Comparison of ENCODE assay signal across 2 cellular contexts in genomic region chr11:1202154-1202775, GRCh38.
TF ChIP-seq lines count a peak whose summit lies in the region.

No MANE protein-coding gene starts in this region.

TF ChIP-seq in A549, 52 proteins besides CTCF, POLR2A, EP300 and RAD21:
- TF ChIP-seq RARB (CRISPR knock-in tag; IDR thresholded peaks at IDR 0.05) (no peak), ELK1 (IDR thresholded peaks at IDR 0.05; ENCODE audit: low read depth, low read length) (no peak), NR3C1 (IDR thresholded peaks at IDR 0.05) (no peak), PHF8 (IDR thresholded peaks at IDR 0.05; ENCODE audit: borderline replicate concordance, low read depth) (no peak), PBX3 (IDR thresholded peaks at IDR 0.05) (no peak), EHF (CRISPR knock-in tag; IDR thresholded peaks at IDR 0.05) (no peak), E2F6 (IDR thresholded peaks at IDR 0.05; ENCODE audit: borderline replicate concordance, low read depth) (no peak), BCL3 (IDR thresholded peaks at IDR 0.05) (no peak), MAZ (IDR thresholded peaks at IDR 0.05; ENCODE audit: borderline replicate concordance, low read depth, low read length) (no peak), ZSCAN20 (CRISPR knock-in tag; IDR thresholded peaks at IDR 0.05) (no peak), ZNF302 (CRISPR knock-in tag; IDR thresholded peaks at IDR 0.05) (no peak), TFCP2L1 (CRISPR knock-in tag; IDR thresholded peaks at IDR 0.05) (no peak), ATOH8 (CRISPR knock-in tag; IDR thresholded peaks at IDR 0.05; ENCODE audit: low read depth) (no peak), RCOR1 (IDR thresholded peaks at IDR 0.05; ENCODE audit: low read depth, low read length) (no peak), HES2 (IDR thresholded peaks at IDR 0.05) (no peak)

TF ChIP-seq in HepG2, 621 proteins besides CTCF, POLR2A, EP300 and RAD21:
- TF ChIP-seq ZNF296 (CRISPR knock-in tag; conservative IDR thresholded peaks at IDR 0.05) (no peak), MXD4 (CRISPR knock-in tag; IDR thresholded peaks at IDR 0.05) (no peak), ATF5 (CRISPR knock-in tag; IDR thresholded peaks at IDR 0.05; ENCODE audit: low read depth) (no peak), ZBTB46 (CRISPR knock-in tag; IDR thresholded peaks at IDR 0.05; ENCODE audit: borderline replicate concordance) (no peak), ONECUT2 (CRISPR knock-in tag; IDR thresholded peaks at IDR 0.05) (no peak), ZNF205 (CRISPR knock-in tag; IDR thresholded peaks at IDR 0.05) (no peak), EHMT2 (IDR thresholded peaks at IDR 0.05; ENCODE audit: borderline replicate concordance, low read depth, low read length) (no peak), MIER3 (CRISPR knock-in tag; IDR thresholded peaks at IDR 0.05; ENCODE audit: borderline replicate concordance) (no peak), RBM39 (IDR thresholded peaks at IDR 0.05; ENCODE audit: low read depth, low read length, poor library complexity, severe bottlenecking) (no peak), TCF12 (IDR thresholded peaks at IDR 0.05) (no peak), TCF12 (CRISPR knock-in tag; IDR thresholded peaks at IDR 0.05) (no peak), CREB3 (CRISPR knock-in tag; IDR thresholded peaks at IDR 0.05) (no peak), TAF1 (CRISPR knock-in tag; IDR thresholded peaks at IDR 0.05) (no peak), ZBTB43 (CRISPR knock-in tag; conservative IDR thresholded peaks at IDR 0.05) (no peak), ZC3H4 (CRISPR knock-in tag; IDR thresholded peaks at IDR 0.05; ENCODE audit: borderline replicate concordance) (no peak), ZNF331 (CRISPR knock-in tag; IDR thresholded peaks at IDR 0.05) (no peak), ZNF225 (CRISPR knock-in tag; IDR thresholded peaks at IDR 0.05) (no peak), THAP8 (CRISPR knock-in tag; IDR thresholded peaks at IDR 0.05; ENCODE audit: borderline replicate concordance) (no peak), SIN3A (IDR thresholded peaks at IDR 0.05; ENCODE audit: borderline replicate concordance, low read depth, low read length) (no peak), BCL6 (CRISPR knock-in tag; IDR thresholded peaks at IDR 0.05) (no peak)
